In the genomic region with DNA sequence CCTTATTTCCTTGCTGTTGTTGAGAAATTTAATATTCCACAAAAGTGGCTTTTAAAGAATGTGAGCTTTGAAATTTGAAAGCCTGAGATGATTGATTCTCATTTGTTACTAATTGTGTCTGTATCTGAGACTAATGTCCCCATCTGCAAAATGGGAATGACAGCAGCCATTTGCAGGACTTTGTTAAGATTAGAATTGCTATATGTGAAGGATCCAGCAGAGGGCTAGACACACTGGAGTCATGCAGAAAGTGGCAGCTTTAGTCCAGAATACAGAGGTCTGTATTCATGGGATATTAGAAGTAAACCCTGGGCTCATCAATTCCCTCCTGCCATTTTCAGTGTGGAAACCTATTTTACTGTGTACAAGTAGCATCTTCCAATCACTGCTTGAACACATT, we compare ENCODE assay signal across 8 cellular contexts.
A peak's percentile ranks its signal among the peaks of the same experiment; 100 is the strongest.
DNase-seq lines count a peak whose midpoint lies in the region; ATAC-seq and TF ChIP-seq lines count a peak whose summit lies in the region.

No MANE protein-coding gene starts in this region.

- H3K4me1 ChIP-seq in OCI-LY3 (ENCODE audit: low read length) (peaks cover 14% of the 10 kb centered on the region), breast epithelium (no peaks in the 10 kb centered on the region)

- 0 out of 2 replicates have a peak overlapping the region, but pooled peaks have one; percentile 32 for H2AFZ ChIP-seq in OCI-LY3 (ENCODE audit: low read depth, low read length)

- H3K36me3 ChIP-seq in OCI-LY3 (replicated peaks; ENCODE audit: low read depth, low read length) (no peaks in the 10 kb centered on the region), breast epithelium (no peaks in the 10 kb centered on the region)

- CTCF ChIA-PET in HEK293T (lab: Yijun Ruan, JAX): no interaction called here

- TF ChIP-seq CTCF in GM13977 (IDR thresholded peaks at IDR 0.05; ENCODE audit: extremely low read depth, insufficient read depth, missing control alignments) (peak; percentile 29), OCI-LY3 (IDR thresholded peaks at IDR 0.05; ENCODE audit: low read depth, low read length) (peak; percentile 53), breast epithelium (IDR thresholded peaks at IDR 0.05) (no peak)

- in situ Hi-C loops in GM13977 (cut with MboI; ENCODE audit: low pct_unique_long_range_greater_than_20kb, low sequenced_read_pairs, unreplicated experiment): no loop called here

- POLR2A ChIA-PET in HEK293T (lab: Yijun Ruan, JAX): no interaction called here

- TF ChIP-seq POLR2A in breast epithelium (IDR thresholded peaks at IDR 0.05): no peak

- intact Hi-C loops in breast epithelium (cut with DNase I; ENCODE audit: low total_unique reads): no loop called here

- H3K4me2 ChIP-seq in OCI-LY3 (ENCODE audit: low read length): no peak overlapping the region; the same call in 1 of the 2 replicates

- H3K4me3 ChIP-seq in OCI-LY3 (ENCODE audit: low read length) (no peak overlapping the region), breast epithelium (no peak overlapping the region)

- no peak overlapping the region for H3K27ac ChIP-seq in OCI-LY3 (ENCODE audit: low read length)
- H3K27ac ChIP-seq in breast epithelium: no peak overlapping the region

- H3K27me3 ChIP-seq in OCI-LY3 (ENCODE audit: low read depth, low read length) (no peaks in the 10 kb centered on the region), breast epithelium (no peaks in the 10 kb centered on the region)

- no peak for ATAC-seq in HG03139 (IDR thresholded peaks at IDR 0.05; ENCODE audit: unreplicated experiment)

- no peak overlapping the region for H3K9ac ChIP-seq in OCI-LY3 (ENCODE audit: low read length)

- H4K20me1 ChIP-seq in OCI-LY3 (ENCODE audit: insufficient read depth, low read length): no peaks in the 10 kb centered on the region

- no peaks in the 10 kb centered on the region for H3K9me3 ChIP-seq in OCI-LY3 (ENCODE audit: insufficient read depth, low read length)
- no peaks in the 10 kb centered on the region for H3K9me3 ChIP-seq in breast epithelium

- H3K79me2 ChIP-seq in OCI-LY3 (ENCODE audit: low read length): no peaks in the 10 kb centered on the region

- peak; percentile 9 for DNase-seq in GM13977 (ENCODE audit: low spot score)
- DNase-seq in HEK293T (ENCODE audit: extremely low spot score): peak; percentile 24
- DNase-seq in kidney glomerular epithelial cell (lab: John Stamatoyannopoulos, UW): peak; percentile 5
- DNase-seq in NCI-H526 treated with DMSO at 0.1 percent for 48 hours (lab: John Stamatoyannopoulos, UW): no peak
- DNase-seq in NCI-H2196 treated with DMSO at 0.1 percent for 48 hours (lab: John Stamatoyannopoulos, UW; ENCODE audit: unreplicated experiment): no peak
- DNase-seq in breast epithelium (ENCODE audit: low spot score in 2 of 2): no peak

TF ChIP-seq in HEK293T, 16 proteins besides CTCF, POLR2A, EP300 and RAD21:
- TF ChIP-seq L3MBTL2 (conservative IDR thresholded peaks at IDR 0.05) (no peak), LEF1 (IDR thresholded peaks at IDR 0.05; ENCODE audit: borderline replicate concordance) (no peak), BHLHE40 (IDR thresholded peaks at IDR 0.05; ENCODE audit: borderline replicate concordance) (no peak), TARDBP (IDR thresholded peaks at IDR 0.05) (no peak), CTBP1 (IDR thresholded peaks at IDR 0.05; ENCODE audit: borderline replicate concordance) (no peak)

Comparison
In these comparisons a context has a peak if more than half of its experiments do, and no peak if none do; other contexts are left out.
1. DNase-seq: peak in GM13977 (single experiment), HEK293T (single experiment) and kidney glomerular epithelial cell (single experiment); none in NCI-H526 treated with DMSO at 0.1 percent for 48 hours (single experiment), NCI-H2196 treated with DMSO at 0.1 percent for 48 hours (single experiment) and breast epithelium (0 of 2).
2. CTCF ChIP-seq: peak in GM13977 (single experiment) and OCI-LY3 (single experiment); none in breast epithelium (0 of 3).